In the genomic region with DNA sequence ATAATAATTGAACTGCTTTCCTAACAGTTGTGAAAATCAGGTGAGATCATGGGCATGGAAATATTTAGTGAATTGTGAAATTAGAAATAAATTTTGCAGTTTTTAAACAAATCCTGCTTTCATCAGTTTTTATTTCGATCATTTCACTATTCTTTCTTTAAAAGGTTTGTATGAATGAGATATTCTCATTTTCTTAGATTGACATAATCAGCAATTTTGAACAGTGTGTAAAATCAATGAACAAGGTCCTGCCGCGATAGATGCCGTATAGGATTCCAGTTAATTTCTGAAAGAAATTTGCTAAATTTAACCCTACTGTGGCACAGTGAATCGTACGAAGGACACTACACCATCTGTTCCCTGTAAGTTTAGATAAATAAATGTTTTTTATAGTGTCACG, we compare ENCODE assay signal across 1 cellular context.
TF ChIP-seq lines count a peak whose summit lies in the region.

No MANE protein-coding gene starts in this region.

TF ChIP-seq in GM23338, 12 proteins besides CTCF, POLR2A, EP300 and RAD21:
- TF ChIP-seq, protein P1, sequence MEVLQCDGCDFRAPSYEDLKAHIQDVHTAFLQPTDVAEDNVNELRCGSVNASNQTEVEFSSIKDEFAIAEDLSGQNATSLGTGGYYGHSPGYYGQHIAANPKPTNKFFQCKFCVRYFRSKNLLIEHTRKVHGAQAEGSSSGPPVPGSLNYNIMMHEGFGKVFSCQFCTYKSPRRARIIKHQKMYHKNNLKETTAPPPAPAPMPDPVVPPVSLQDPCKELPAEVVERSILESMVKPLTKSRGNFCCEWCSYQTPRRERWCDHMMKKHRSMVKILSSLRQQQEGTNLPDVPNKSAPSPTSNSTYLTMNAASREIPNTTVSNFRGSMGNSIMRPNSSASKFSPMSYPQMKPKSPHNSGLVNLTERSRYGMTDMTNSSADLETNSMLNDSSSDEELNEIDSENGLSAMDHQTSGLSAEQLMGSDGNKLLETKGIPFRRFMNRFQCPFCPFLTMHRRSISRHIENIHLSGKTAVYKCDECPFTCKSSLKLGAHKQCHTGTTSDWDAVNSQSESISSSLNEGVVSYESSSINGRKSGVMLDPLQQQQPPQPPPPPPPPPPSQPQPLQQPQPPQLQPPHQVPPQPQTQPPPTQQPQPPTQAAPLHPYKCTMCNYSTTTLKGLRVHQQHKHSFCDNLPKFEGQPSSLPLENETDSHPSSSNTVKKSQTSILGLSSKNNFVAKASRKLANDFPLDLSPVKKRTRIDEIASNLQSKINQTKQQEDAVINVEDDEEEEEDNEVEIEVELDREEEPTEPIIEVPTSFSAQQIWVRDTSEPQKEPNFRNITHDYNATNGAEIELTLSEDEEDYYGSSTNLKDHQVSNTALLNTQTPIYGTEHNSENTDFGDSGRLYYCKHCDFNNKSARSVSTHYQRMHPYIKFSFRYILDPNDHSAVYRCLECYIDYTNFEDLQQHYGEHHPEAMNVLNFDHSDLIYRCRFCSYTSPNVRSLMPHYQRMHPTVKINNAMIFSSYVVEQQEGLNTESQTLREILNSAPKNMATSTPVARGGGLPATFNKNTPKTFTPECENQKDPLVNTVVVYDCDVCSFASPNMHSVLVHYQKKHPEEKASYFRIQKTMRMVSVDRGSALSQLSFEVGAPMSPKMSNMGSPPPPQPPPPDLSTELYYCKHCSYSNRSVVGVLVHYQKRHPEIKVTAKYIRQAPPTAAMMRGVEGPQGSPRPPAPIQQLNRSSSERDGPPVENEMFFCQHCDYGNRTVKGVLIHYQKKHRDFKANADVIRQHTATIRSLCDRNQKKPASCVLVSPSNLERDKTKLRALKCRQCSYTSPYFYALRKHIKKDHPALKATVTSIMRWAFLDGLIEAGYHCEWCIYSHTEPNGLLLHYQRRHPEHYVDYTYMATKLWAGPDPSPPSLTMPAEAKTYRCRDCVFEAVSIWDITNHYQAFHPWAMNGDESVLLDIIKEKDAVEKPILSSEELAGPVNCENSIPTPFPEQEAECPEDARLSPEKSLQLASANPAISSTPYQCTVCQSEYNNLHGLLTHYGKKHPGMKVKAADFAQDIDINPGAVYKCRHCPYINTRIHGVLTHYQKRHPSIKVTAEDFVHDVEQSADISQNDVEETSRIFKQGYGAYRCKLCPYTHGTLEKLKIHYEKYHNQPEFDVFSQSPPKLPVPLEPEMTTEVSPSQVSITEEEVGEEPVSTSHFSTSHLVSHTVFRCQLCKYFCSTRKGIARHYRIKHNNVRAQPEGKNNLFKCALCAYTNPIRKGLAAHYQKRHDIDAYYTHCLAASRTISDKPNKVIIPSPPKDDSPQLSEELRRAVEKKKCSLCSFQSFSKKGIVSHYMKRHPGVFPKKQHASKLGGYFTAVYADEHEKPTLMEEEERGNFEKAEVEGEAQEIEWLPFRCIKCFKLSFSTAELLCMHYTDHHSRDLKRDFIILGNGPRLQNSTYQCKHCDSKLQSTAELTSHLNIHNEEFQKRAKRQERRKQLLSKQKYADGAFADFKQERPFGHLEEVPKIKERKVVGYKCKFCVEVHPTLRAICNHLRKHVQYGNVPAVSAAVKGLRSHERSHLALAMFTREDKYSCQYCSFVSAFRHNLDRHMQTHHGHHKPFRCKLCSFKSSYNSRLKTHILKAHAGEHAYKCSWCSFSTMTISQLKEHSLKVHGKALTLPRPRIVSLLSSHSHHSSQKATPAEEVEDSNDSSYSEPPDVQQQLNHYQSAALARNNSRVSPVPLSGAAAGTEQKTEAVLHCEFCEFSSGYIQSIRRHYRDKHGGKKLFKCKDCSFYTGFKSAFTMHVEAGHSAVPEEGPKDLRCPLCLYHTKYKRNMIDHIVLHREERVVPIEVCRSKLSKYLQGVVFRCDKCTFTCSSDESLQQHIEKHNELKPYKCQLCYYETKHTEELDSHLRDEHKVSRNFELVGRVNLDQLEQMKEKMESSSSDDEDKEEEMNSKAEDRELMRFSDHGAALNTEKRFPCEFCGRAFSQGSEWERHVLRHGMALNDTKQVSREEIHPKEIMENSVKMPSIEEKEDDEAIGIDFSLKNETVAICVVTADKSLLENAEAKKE (CRISPR knock-in tag; IDR thresholded peaks at IDR 0.05): no peak
- TF ChIP-seq JUNB (IDR thresholded peaks at IDR 0.05; ENCODE audit: unreplicated experiment) (no peak), EZH2phosphoT487 (IDR thresholded peaks at IDR 0.05; ENCODE audit: unreplicated experiment) (no peak), EZH2 (IDR thresholded peaks at IDR 0.05; ENCODE audit: low read depth, unreplicated experiment) (no peak), ZNF331 (CRISPR knock-in tag; IDR thresholded peaks at IDR 0.05; ENCODE audit: low read depth) (no peak), POLR2AphosphoS5 (IDR thresholded peaks at IDR 0.05; ENCODE audit: low read depth) (no peak)
- TF ChIP-seq, protein P2, sequence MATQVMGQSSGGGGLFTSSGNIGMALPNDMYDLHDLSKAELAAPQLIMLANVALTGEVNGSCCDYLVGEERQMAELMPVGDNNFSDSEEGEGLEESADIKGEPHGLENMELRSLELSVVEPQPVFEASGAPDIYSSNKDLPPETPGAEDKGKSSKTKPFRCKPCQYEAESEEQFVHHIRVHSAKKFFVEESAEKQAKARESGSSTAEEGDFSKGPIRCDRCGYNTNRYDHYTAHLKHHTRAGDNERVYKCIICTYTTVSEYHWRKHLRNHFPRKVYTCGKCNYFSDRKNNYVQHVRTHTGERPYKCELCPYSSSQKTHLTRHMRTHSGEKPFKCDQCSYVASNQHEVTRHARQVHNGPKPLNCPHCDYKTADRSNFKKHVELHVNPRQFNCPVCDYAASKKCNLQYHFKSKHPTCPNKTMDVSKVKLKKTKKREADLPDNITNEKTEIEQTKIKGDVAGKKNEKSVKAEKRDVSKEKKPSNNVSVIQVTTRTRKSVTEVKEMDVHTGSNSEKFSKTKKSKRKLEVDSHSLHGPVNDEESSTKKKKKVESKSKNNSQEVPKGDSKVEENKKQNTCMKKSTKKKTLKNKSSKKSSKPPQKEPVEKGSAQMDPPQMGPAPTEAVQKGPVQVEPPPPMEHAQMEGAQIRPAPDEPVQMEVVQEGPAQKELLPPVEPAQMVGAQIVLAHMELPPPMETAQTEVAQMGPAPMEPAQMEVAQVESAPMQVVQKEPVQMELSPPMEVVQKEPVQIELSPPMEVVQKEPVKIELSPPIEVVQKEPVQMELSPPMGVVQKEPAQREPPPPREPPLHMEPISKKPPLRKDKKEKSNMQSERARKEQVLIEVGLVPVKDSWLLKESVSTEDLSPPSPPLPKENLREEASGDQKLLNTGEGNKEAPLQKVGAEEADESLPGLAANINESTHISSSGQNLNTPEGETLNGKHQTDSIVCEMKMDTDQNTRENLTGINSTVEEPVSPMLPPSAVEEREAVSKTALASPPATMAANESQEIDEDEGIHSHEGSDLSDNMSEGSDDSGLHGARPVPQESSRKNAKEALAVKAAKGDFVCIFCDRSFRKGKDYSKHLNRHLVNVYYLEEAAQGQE (IDR thresholded peaks at IDR 0.05; ENCODE audit: unreplicated experiment): no peak
